1 cellular context compared by ENCODE assay signal in the genomic region with DNA sequence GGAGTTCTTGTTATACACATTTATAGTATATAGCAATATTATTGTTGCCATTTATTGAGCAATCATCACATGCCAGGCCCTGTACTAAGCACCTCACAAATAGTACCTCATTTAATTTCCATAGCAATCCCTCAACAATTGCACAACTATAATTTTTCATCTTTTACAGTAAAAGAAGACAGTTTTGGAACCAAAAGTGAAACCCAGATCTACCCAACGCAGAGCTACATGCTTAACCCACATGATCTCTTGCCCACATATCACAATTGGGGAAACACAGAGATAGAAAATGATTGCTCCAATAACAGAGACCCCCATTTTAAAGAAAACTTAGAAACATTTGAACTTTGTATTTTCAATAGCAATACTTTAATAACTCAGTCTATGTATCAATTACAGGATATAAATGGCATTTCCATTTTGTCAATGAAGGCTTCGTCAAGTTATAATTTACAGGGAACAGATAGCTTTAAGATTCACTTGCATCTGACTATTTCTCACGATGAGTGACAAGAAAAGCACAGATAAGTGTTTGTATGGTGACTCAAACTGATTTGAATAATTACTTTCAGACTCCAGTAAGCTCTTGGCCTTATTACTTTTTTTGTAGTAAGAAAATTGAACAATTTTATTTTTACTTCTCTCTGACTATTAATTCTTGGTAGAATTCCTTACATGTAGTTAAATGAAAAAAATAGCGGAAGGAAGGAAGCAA.
TF ChIP-seq lines count a peak whose summit lies in the region.

No MANE protein-coding gene starts in this region.

TF ChIP-seq in K562, 482 proteins besides CTCF, POLR2A, EP300 and RAD21 (continued from another document):
- TF ChIP-seq, protein P1, sequence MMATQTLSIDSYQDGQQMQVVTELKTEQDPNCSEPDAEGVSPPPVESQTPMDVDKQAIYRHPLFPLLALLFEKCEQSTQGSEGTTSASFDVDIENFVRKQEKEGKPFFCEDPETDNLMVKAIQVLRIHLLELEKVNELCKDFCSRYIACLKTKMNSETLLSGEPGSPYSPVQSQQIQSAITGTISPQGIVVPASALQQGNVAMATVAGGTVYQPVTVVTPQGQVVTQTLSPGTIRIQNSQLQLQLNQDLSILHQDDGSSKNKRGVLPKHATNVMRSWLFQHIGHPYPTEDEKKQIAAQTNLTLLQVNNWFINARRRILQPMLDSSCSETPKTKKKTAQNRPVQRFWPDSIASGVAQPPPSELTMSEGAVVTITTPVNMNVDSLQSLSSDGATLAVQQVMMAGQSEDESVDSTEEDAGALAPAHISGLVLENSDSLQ (IDR thresholded peaks at IDR 0.05): 0 out of 2 replicates have a peak, but pooled peaks have one; percentile 19
- TF ChIP-seq CEBPB (tag; IDR thresholded peaks at IDR 0.05): peak; percentile 55
- no peak for TF ChIP-seq KDM1A (IDR thresholded peaks at IDR 0.05)
- no peak for TF ChIP-seq ZNF12 (CRISPR knock-in tag; IDR thresholded peaks at IDR 0.05)
- no peak for TF ChIP-seq CEBPG (CRISPR knock-in tag; IDR thresholded peaks at IDR 0.05)
- peak; percentile 34 to 73; a peak in 2 of 4 replicates for TF ChIP-seq CEBPG (tag; conservative IDR thresholded peaks at IDR 0.05 in 1 of 2, IDR thresholded peaks at IDR 0.05 in 1 of 2)
- TF ChIP-seq KLF6 (CRISPR knock-in tag; IDR thresholded peaks at IDR 0.05; ENCODE audit: borderline replicate concordance): no peak
- TF ChIP-seq, protein P2, sequence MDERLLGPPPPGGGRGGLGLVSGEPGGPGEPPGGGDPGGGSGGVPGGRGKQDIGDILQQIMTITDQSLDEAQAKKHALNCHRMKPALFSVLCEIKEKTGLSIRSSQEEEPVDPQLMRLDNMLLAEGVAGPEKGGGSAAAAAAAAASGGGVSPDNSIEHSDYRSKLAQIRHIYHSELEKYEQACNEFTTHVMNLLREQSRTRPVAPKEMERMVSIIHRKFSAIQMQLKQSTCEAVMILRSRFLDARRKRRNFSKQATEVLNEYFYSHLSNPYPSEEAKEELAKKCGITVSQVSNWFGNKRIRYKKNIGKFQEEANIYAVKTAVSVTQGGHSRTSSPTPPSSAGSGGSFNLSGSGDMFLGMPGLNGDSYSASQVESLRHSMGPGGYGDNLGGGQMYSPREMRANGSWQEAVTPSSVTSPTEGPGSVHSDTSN (CRISPR knock-in tag; IDR thresholded peaks at IDR 0.05; ENCODE audit: low read depth): no peak
- TF ChIP-seq, protein P2 (tag; conservative IDR thresholded peaks at IDR 0.05; ENCODE audit: low read depth): peak; percentile 36
- TF ChIP-seq PURB (CRISPR knock-in tag; IDR thresholded peaks at IDR 0.05; ENCODE audit: low read depth): no peak
- TF ChIP-seq, protein P3, sequence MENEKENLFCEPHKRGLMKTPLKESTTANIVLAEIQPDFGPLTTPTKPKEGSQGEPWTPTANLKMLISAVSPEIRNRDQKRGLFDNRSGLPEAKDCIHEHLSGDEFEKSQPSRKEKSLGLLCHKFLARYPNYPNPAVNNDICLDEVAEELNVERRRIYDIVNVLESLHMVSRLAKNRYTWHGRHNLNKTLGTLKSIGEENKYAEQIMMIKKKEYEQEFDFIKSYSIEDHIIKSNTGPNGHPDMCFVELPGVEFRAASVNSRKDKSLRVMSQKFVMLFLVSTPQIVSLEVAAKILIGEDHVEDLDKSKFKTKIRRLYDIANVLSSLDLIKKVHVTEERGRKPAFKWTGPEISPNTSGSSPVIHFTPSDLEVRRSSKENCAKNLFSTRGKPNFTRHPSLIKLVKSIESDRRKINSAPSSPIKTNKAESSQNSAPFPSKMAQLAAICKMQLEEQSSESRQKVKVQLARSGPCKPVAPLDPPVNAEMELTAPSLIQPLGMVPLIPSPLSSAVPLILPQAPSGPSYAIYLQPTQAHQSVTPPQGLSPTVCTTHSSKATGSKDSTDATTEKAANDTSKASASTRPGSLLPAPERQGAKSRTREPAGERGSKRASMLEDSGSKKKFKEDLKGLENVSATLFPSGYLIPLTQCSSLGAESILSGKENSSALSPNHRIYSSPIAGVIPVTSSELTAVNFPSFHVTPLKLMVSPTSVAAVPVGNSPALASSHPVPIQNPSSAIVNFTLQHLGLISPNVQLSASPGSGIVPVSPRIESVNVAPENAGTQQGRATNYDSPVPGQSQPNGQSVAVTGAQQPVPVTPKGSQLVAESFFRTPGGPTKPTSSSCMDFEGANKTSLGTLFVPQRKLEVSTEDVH (IDR thresholded peaks at IDR 0.05; ENCODE audit: low read depth, partially characterized antibody): no peak
- no peak for TF ChIP-seq ARID2 (IDR thresholded peaks at IDR 0.05)
- TF ChIP-seq MEIS2 (IDR thresholded peaks at IDR 0.05; ENCODE audit: partially characterized antibody): peak; percentile 27
TF ChIP-seq in K562: peak in this region for 5.
